21 cellular contexts compared by ENCODE assay signal in the genomic region with DNA sequence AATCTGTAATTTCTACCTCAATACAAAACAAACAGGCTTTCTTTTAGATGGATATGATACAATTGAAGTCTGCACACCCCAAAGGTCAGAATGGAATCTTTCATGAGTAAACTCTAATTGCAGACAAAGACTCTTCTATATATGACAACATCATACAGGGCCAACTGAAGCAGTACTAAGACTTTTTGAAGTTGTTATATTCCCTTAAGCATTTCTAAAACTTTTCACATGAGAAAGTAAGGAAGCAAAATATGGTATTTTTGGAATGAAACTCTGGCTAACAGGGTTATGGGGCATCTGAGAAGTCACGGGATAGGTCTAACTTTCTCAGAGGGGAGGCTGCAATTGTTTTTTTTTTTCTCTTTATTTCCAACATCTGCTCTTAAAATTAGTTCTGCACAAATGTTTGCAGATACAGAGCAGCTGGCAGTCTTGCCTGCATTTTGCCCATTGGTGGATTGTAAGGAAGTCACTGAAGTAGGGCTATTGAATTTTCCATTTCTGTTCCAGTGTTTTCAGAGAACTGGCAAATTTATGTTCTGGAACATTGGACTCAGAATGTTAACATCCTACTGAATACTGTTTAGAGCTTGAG. TPM values are rescaled to one million over a fixed set of nuclear protein-coding genes. Genes with fewer than 3 reads are reported as not detected.
DNase-seq lines count a peak whose midpoint lies in the region; ATAC-seq and TF ChIP-seq lines count a peak whose summit lies in the region.
"Had no signal": no experiment of that assay in that cellular context is flagged by ENCODE, and none has a peak within 500 bp of the region (broad histone marks: within the 10 kb centered on the region; RNA-seq: fewer than 3 reads in every experiment).

No MANE protein-coding gene starts in this region.

- H2AFZ ChIP-seq in Karpas-422 (ENCODE audit: low read length) (no peak overlapping the region), MM.1S (ENCODE audit: low read length) (no peak overlapping the region)
- H2AFZ ChIP-seq: GM23338 had no signal

- no peak overlapping the region for H3K9ac ChIP-seq in Karpas-422 (ENCODE audit: low read length)
- no peak overlapping the region for H3K9ac ChIP-seq in MM.1S (ENCODE audit: low read length)

- H3K4me2 ChIP-seq in Karpas-422 (ENCODE audit: low read depth, low read length, poor library complexity, severe bottlenecking) (no peak overlapping the region), MM.1S (ENCODE audit: low read depth, low read length) (no peak overlapping the region)
- H3K4me2 ChIP-seq: GM23338 had no signal

- no peak for TF ChIP-seq CTCF in MM.1S (IDR thresholded peaks at IDR 0.05; ENCODE audit: low read length)

- no peaks in the 10 kb centered on the region for H3K36me3 ChIP-seq in Karpas-422 (ENCODE audit: insufficient read depth, low read length)
- H3K36me3 ChIP-seq in MM.1S (replicated peaks; ENCODE audit: insufficient read depth, low read length), result no peaks in the 10 kb centered on the region
- H3K36me3 ChIP-seq: ascending aorta, colonic mucosa, gastrocnemius medialis, left lung, ovary had no signal

- H3K9me2 ChIP-seq in Karpas-422 (replicated peaks; ENCODE audit: insufficient read depth, low read length) (no peaks in the 10 kb centered on the region), MM.1S (replicated peaks; ENCODE audit: insufficient read depth, low read length) (no peaks in the 10 kb centered on the region)

- H3K4me3 Mint-ChIP-seq in naive thymus-derived CD8-positive, alpha-beta T cell, result no peak overlapping the region
- H3K4me3 Mint-ChIP-seq: GM23338; T-helper 1 cell treated with Interleukin-12 subunit alpha and Interleukin-12 subunit beta and Interleukin-4 antibody, amounts not matched to agents 30 μg/mL and 1 μg/mL, for 36 hours had no signal

- no peak overlapping the region for H3K27ac Mint-ChIP-seq in naive thymus-derived CD8-positive, alpha-beta T cell
- H3K27ac Mint-ChIP-seq: GM23338; T-helper 1 cell treated with Interleukin-12 subunit alpha and Interleukin-12 subunit beta and Interleukin-4 antibody, amounts not matched to agents 30 μg/mL and 1 μg/mL, for 36 hours had no signal

- ATAC-seq in naive thymus-derived CD8-positive, alpha-beta T cell, result no peak
- ATAC-seq: GM23338, left lung, Right ventricle myocardium inferior had no signal

- H3K4me1 Mint-ChIP-seq in naive thymus-derived CD8-positive, alpha-beta T cell, result peaks cover 21 to 52% (median 38%) of the 10 kb centered on the region in 4 donors

- no peaks in the 10 kb centered on the region for H4K20me1 ChIP-seq in Karpas-422 (ENCODE audit: insufficient read depth, low read depth, low read length)
- H4K20me1 ChIP-seq in MM.1S (ENCODE audit: insufficient read depth, low read length), result no peaks in the 10 kb centered on the region

- no peaks in the 10 kb centered on the region for H3K27me3 Mint-ChIP-seq in naive thymus-derived CD8-positive, alpha-beta T cell

- H3K27me3 ChIP-seq in Karpas-422 (ENCODE audit: low read length) (no peaks in the 10 kb centered on the region), MM.1S (replicated peaks; ENCODE audit: insufficient read depth, low read length) (no peaks in the 10 kb centered on the region)
- H3K27me3 ChIP-seq: ascending aorta, colonic mucosa, gastrocnemius medialis, left lung, ovary had no signal

- H3K79me2 ChIP-seq in Karpas-422 (ENCODE audit: low read length) (peaks cover 100% of the 10 kb centered on the region), MM.1S (ENCODE audit: low read length) (peaks cover 37% of the 10 kb centered on the region)

- POLR2A ChIA-PET in naive thymus-derived CD8-positive, alpha-beta T cell (lab: Charles Lee), result no interaction called here

- H3K9me3 Mint-ChIP-seq in naive thymus-derived CD8-positive, alpha-beta T cell, result no peaks in the 10 kb centered on the region
- H3K9me3 Mint-ChIP-seq: GM23338; T-helper 1 cell treated with Interleukin-12 subunit alpha and Interleukin-12 subunit beta and Interleukin-4 antibody, amounts not matched to agents 30 μg/mL and 1 μg/mL, for 36 hours had no signal

- peaks cover 0 to 4% (median under 1%) of the 10 kb centered on the region in 3 donors for H3K36me3 Mint-ChIP-seq in naive thymus-derived CD8-positive, alpha-beta T cell

- H3K27ac ChIP-seq in Karpas-422 (ENCODE audit: low read length) (peak overlapping the region; percentile 53), substantia nigra (ENCODE audit: low read depth, low read length, poor library complexity, severe bottlenecking) (peak overlapping the region; percentile 47), MM.1S (ENCODE audit: low read length) (no peak overlapping the region)
- H3K27ac ChIP-seq: ascending aorta, C4-2B, colonic mucosa, gastrocnemius medialis, left lung, ovary, VCaP had no signal

- no peaks in the 10 kb centered on the region for H3F3A ChIP-seq in MM.1S (ENCODE audit: insufficient read depth, low read length)

- peaks cover 55% of the 10 kb centered on the region for H3K4me1 ChIP-seq in Karpas-422 (ENCODE audit: low read length)
- H3K4me1 ChIP-seq in MM.1S (ENCODE audit: low read length), result no peaks in the 10 kb centered on the region

- H3K9me3 ChIP-seq in Karpas-422 (ENCODE audit: low read length) (no peaks in the 10 kb centered on the region), MM.1S (replicated peaks; ENCODE audit: insufficient read depth, low read length) (no peaks in the 10 kb centered on the region)
- H3K9me3 ChIP-seq: ascending aorta, colonic mucosa, gastrocnemius medialis, left lung, ovary had no signal

- DNase-seq in Karpas-422, result no peak
- peak; percentile 47 for DNase-seq in brain pericyte (ENCODE audit: low read depth, low spot score)
- DNase-seq in left kidney (ENCODE audit: low read depth, low spot score), result peak; percentile 11
- DNase-seq in substantia nigra (lab: John Stamatoyannopoulos, UW), result no peak
- DNase-seq in naive thymus-derived CD8-positive, alpha-beta T cell, result no peak
- no peak for DNase-seq in MM.1S
- DNase-seq in GOT3 (lab: John Stamatoyannopoulos, UW), result no peak
- DNase-seq: activated gamma-delta T cell; colonic mucosa; gastrocnemius medialis; left lung; NCI-H2029; NCI-H510A treated with DMSO at 0.1 percent for 48 hours; ovary; stimulated activated CD4-positive, alpha-beta T cell treated with anti-CD3 and anti-CD28 coated beads, Interleukin-4, amount 100 ng/mL, for 1 hour had no signal

- H3K4me3 ChIP-seq in Karpas-422 (ENCODE audit: low read length) (no peak overlapping the region), MM.1S (ENCODE audit: low read length) (no peak overlapping the region)
- H3K4me3 ChIP-seq: ascending aorta, colonic mucosa, gastrocnemius medialis, GM23338, left lung, ovary had no signal

RNA-seq across cellular contexts. Expression of a gene that starts 59.1 kb away (rescaled TPM):
- total RNA-seq in Karpas-422 (2014; rRNA removed; shearing (Covaris generic); ENCODE audit: low replicate concordance), result 35.3 and 53.9 TPM in 2 replicates
- total RNA-seq in naive thymus-derived CD8-positive, alpha-beta T cell, result 10 to 100 TPM; 64.8 to 73.9 TPM
- 10 to 100 TPM; 27.1 to 32.6 (median 27.6) TPM for polyA plus RNA-seq in naive thymus-derived CD8-positive, alpha-beta T cell

Comparison
In these comparisons a context has a peak if more than half of its experiments do, and no peak if none do; other contexts are left out.
1. DNase-seq: peak in brain pericyte (single experiment) and left kidney (single experiment); none in Karpas-422 (single experiment), substantia nigra (0 of 49), naive thymus-derived CD8-positive, alpha-beta T cell (0 of 10), MM.1S (single experiment) and GOT3 (single experiment).